ENCODE assay signal across 1 cellular context in genomic region chr5:112355058-112355685, GRCh38.
TF ChIP-seq lines count a peak whose summit lies in the region.

No MANE protein-coding gene starts in this region.

TF ChIP-seq in GM12878, 131 proteins besides CTCF, POLR2A, EP300 and RAD21 (continued from another document):
- no peak for TF ChIP-seq NR2F1 (conservative IDR thresholded peaks at IDR 0.05)
- no peak for TF ChIP-seq E2F4 (IDR thresholded peaks at IDR 0.05; ENCODE audit: low read depth, low read length)
- TF ChIP-seq ELK1 (IDR thresholded peaks at IDR 0.05; ENCODE audit: low read depth, low read length): no peak
- TF ChIP-seq KLF5 (IDR thresholded peaks at IDR 0.05; ENCODE audit: partially characterized antibody): no peak
- TF ChIP-seq ZNF274 (IDR thresholded peaks at IDR 0.05; ENCODE audit: insufficient read depth, insufficient read length): no peak
